9 cellular contexts compared by ENCODE assay signal in the genomic region with DNA sequence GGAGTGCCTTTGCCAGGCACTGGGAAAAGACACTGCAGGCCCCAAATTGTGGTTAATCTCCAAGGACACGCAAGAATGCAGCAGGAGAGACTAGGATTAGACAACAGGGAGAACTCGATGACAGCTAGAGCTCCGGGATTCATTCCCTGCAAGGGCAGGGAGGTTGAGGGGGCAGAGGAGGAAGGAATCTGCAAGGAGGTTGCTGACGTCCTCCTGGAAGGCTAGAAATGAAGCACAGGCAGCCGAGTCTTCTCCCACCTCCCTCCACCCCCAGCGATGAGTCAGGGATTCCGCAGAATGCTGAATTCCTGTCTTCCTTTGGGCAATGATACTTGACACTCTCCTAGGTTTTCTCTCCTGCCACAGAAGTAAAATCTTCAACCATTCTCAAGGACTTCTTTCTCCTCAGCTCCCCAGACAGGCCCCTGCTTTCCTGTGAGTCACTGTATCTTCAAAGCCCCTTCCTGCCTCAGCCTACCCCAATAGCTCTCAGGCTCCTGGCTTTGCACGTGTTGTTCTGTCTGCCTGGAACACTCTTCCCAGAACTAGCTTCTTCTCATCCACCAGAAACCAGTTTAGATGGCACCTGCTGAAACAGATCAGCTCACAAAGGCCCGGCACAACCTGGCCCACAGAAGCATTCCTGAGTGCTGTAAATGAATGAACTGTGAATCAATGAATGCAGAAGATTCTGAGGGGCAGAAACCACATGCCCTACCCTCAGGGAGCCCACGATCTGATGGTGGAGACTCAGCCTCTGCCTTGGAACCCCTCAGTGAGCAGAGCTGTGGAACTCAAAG.
DNase-seq lines count a peak whose midpoint lies in the region; ATAC-seq and TF ChIP-seq lines count a peak whose summit lies in the region.
"Had no signal": no experiment of that assay in that cellular context is flagged by ENCODE, and none has a peak within 500 bp of the region (broad histone marks: within the 10 kb centered on the region; RNA-seq: fewer than 3 reads in every experiment).

No MANE protein-coding gene starts in this region.

- no peak for ATAC-seq in activated T-cell treated with anti-CD3 and anti-CD28 coated beads, Interleukin-2, amount 50 U/mL, for 4 hours
- peak; percentile 35 for ATAC-seq in activated CD8-positive, alpha-beta T cell treated with anti-CD3 and anti-CD28 coated beads for 36 hours
- ATAC-seq in HG03432 (IDR thresholded peaks at IDR 0.05; ENCODE audit: unreplicated experiment): no peak

- CTCF ChIA-PET in activated CD8-positive, alpha-beta T cell treated with anti-CD3 and anti-CD28 coated beads for 36 hours (lab: Charles Lee): interaction anchor here (2.2 kb wide), 1 partner anchor 32 kb away, joined by 7 read pairs; no protein-coding TSS in a partner anchor

- DNase-seq in activated T-cell treated with anti-CD3 and anti-CD28 coated beads, Interleukin-2, amount 50 U/mL, for 24 hours: no peak
- no peak for DNase-seq in activated T-cell treated with anti-CD3 and anti-CD28 coated beads, Interleukin-2, amount 50 U/mL, for 4 hours
- DNase-seq in activated CD8-positive, alpha-beta T cell treated with anti-CD3 and anti-CD28 coated beads for 36 hours: no peak
- DNase-seq in iPS DF 19.7 (ENCODE audit: low read depth, low spot score) (peak; percentile 75), NCI-H510A (lab: John Stamatoyannopoulos, UW) (no peak), T-helper 1 cell (no peak)

- intact Hi-C loops in activated CD8-positive, alpha-beta T cell treated with anti-CD3 and anti-CD28 coated beads for 36 hours (cut with micrococcal nuclease): no loop called here

- H3K27me3 Mint-ChIP-seq in activated T-cell treated with anti-CD3 and anti-CD28 coated beads, Interleukin-2, amount 50 U/mL, for 24 hours: no peaks in the 10 kb centered on the region
- H3K27me3 Mint-ChIP-seq in activated T-cell treated with anti-CD3 and anti-CD28 coated beads, Interleukin-2, amount 50 U/mL, for 4 hours (ENCODE audit: low read depth): peaks cover 2% of the 10 kb centered on the region
- H3K27me3 Mint-ChIP-seq in activated CD8-positive, alpha-beta T cell treated with anti-CD3 and anti-CD28 coated beads for 36 hours: no peaks in the 10 kb centered on the region

- POLR2A ChIA-PET in activated CD8-positive, alpha-beta T cell treated with anti-CD3 and anti-CD28 coated beads for 36 hours (lab: Charles Lee): no interaction called here

- H3K9me3 Mint-ChIP-seq in activated T-cell treated with anti-CD3 and anti-CD28 coated beads, Interleukin-2, amount 50 U/mL, for 24 hours: no peaks in the 10 kb centered on the region
- no peaks in the 10 kb centered on the region for H3K9me3 Mint-ChIP-seq in activated T-cell treated with anti-CD3 and anti-CD28 coated beads, Interleukin-2, amount 50 U/mL, for 4 hours
- no peaks in the 10 kb centered on the region for H3K9me3 Mint-ChIP-seq in activated CD8-positive, alpha-beta T cell treated with anti-CD3 and anti-CD28 coated beads for 36 hours
- H3K9me3 Mint-ChIP-seq: IgD-negative memory B cell had no signal

- H3K27ac Mint-ChIP-seq in activated T-cell treated with anti-CD3 and anti-CD28 coated beads, Interleukin-2, amount 50 U/mL, for 24 hours: peak overlapping the region; percentile 56
- peak overlapping the region; percentile 14 for H3K27ac Mint-ChIP-seq in activated CD8-positive, alpha-beta T cell treated with anti-CD3 and anti-CD28 coated beads for 36 hours
- H3K27ac Mint-ChIP-seq: IgD-negative memory B cell had no signal

- H3K36me3 Mint-ChIP-seq in activated T-cell treated with anti-CD3 and anti-CD28 coated beads, Interleukin-2, amount 50 U/mL, for 24 hours (ENCODE audit: low read depth): no peaks in the 10 kb centered on the region
- no peaks in the 10 kb centered on the region for H3K36me3 Mint-ChIP-seq in activated T-cell treated with anti-CD3 and anti-CD28 coated beads, Interleukin-2, amount 50 U/mL, for 4 hours (ENCODE audit: insufficient read depth)
- no peaks in the 10 kb centered on the region for H3K36me3 Mint-ChIP-seq in activated CD8-positive, alpha-beta T cell treated with anti-CD3 and anti-CD28 coated beads for 36 hours (ENCODE audit: low read depth)

- H3K27ac ChIP-seq in temporal lobe (ENCODE audit: low read depth, low read length): peak overlapping the region; percentile 51

- no peak for TF ChIP-seq CTCF in activated CD8-positive, alpha-beta T cell treated with anti-CD3 and anti-CD28 coated beads for 36 hours (IDR thresholded peaks at IDR 0.05)

- peaks cover 6% of the 10 kb centered on the region for H3K4me1 Mint-ChIP-seq in activated T-cell treated with anti-CD3 and anti-CD28 coated beads, Interleukin-2, amount 50 U/mL, for 24 hours (ENCODE audit: low read depth)
- peaks cover 2% of the 10 kb centered on the region for H3K4me1 Mint-ChIP-seq in activated T-cell treated with anti-CD3 and anti-CD28 coated beads, Interleukin-2, amount 50 U/mL, for 4 hours (ENCODE audit: low read depth)
- H3K4me1 Mint-ChIP-seq in activated CD8-positive, alpha-beta T cell treated with anti-CD3 and anti-CD28 coated beads for 36 hours (ENCODE audit: low read depth): peaks cover 11% of the 10 kb centered on the region
- H3K4me1 Mint-ChIP-seq: IgD-negative memory B cell had no signal

- no peak overlapping the region for H3K4me3 Mint-ChIP-seq in activated T-cell treated with anti-CD3 and anti-CD28 coated beads, Interleukin-2, amount 50 U/mL, for 24 hours
- H3K4me3 Mint-ChIP-seq in activated T-cell treated with anti-CD3 and anti-CD28 coated beads, Interleukin-2, amount 50 U/mL, for 4 hours: no peak overlapping the region
- no peak overlapping the region for H3K4me3 Mint-ChIP-seq in activated CD8-positive, alpha-beta T cell treated with anti-CD3 and anti-CD28 coated beads for 36 hours
- H3K4me3 Mint-ChIP-seq: IgD-negative memory B cell had no signal
